8 cellular contexts compared by ENCODE assay signal in the genomic region with DNA sequence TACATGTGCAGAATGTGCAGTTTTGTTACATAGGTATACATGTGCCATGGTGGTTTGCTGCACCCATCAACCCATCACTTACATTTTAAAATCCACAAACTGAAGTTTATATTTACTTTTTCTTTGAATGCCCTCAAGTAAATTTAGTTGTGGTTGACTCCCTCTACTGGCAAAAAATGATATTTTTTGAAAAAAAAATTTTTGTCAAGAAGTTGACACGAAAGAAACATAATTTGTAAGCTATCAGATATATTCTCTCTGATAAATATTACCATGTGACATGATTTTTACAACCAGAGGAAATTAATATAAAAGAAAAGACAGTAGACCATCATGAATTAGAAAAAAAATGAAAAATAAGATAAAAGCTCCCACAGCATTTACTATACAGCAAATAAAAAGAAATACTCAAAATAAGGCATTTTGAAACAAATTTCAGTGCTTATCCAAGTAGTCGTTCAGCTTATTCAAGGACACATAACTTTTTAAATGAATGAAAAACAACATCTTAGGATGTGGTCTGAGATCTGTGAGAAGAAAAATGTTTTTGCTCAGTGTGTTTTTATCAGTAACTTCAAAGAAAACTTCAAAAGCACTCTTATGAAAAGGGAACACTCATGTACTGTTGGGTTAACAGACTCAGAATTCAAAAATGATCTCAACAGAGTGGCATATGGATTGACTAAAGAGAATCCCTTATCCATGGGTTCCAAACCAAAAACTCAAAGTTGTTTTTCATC. TPM values are rescaled to one million over a fixed set of nuclear protein-coding genes. Genes with fewer than 3 reads are reported as not detected.
DNase-seq lines count a peak whose midpoint lies in the region; ATAC-seq, FAIRE-seq and TF ChIP-seq lines count a peak whose summit lies in the region.

No MANE protein-coding gene starts in this region.

- CTCF ChIA-PET in CD4-positive, alpha-beta T cell (lab: Charles Lee) = interaction anchor here (0.7 to 1.4 kb wide), 3 partner anchors 14 to 20 kb away, joined by 3 read pairs; no protein-coding TSS in a partner anchor

- H3K36me3 Mint-ChIP-seq in CD4-positive, alpha-beta T cell (ENCODE audit: low read depth) = no peaks in the 10 kb centered on the region
- H3K36me3 Mint-ChIP-seq in GM23338 (ENCODE audit: low read depth) = no peaks in the 10 kb centered on the region

- H3K4me2 ChIP-seq in GM23338 = no peak overlapping the region

- H3K27me3 Mint-ChIP-seq in CD4-positive, alpha-beta T cell = peaks cover 5% of the 10 kb centered on the region
- H3K27me3 Mint-ChIP-seq in GM23338 (ENCODE audit: insufficient read depth, low read depth, poor library complexity) = no peaks in the 10 kb centered on the region

- H3K9me3 Mint-ChIP-seq in CD4-positive, alpha-beta T cell = no peaks in the 10 kb centered on the region
- peaks cover 8% of the 10 kb centered on the region; the same call in 1 of the 3 replicates for H3K9me3 Mint-ChIP-seq in GM23338

- no peaks in the 10 kb centered on the region for H4K20me1 ChIP-seq in GM23338 (replicated peaks; ENCODE audit: insufficient read depth)

- POLR2A ChIA-PET in CD4-positive, alpha-beta T cell (lab: Charles Lee) = interaction anchor here (0.9 to 2.3 kb wide), 9 partner anchors 9 to 560 kb away, joined by 3 to 11 read pairs (median 3); partner anchors contain the start of gene CAND1

- H3K4me3 ChIP-seq in GM23338 (no peak overlapping the region), RWPE2 (ENCODE audit: severe bottlenecking) (no peak overlapping the region), kidney epithelial cell (ENCODE audit: low read depth, low read length) (no peak overlapping the region), vagina (no peak overlapping the region), psoas muscle (no peak overlapping the region)

- H3K4me1 ChIP-seq in GM23338 (ENCODE audit: insufficient read depth) (no peaks in the 10 kb centered on the region), RWPE2 (ENCODE audit: insufficient read depth, poor library complexity, severe bottlenecking) (no peaks in the 10 kb centered on the region), vagina (no peaks in the 10 kb centered on the region), psoas muscle (no peaks in the 10 kb centered on the region)

- H3K4me3 Mint-ChIP-seq in CD4-positive, alpha-beta T cell = peak overlapping the region; percentile 70
- no peak overlapping the region for H3K4me3 Mint-ChIP-seq in GM23338

- no peak overlapping the region for H3K27ac ChIP-seq in CD4-positive, alpha-beta T cell (ENCODE audit: low read depth, low read length)
- H3K27ac ChIP-seq in GM23338 (ENCODE audit: low read depth) (no peak overlapping the region), RWPE2 (ENCODE audit: poor library complexity, severe bottlenecking) (no peak overlapping the region), vagina (no peak overlapping the region), psoas muscle (no peak overlapping the region)

- H2AFZ ChIP-seq in GM23338 = no peak overlapping the region

- peak overlapping the region; percentile 73 for H3K27ac Mint-ChIP-seq in CD4-positive, alpha-beta T cell
- H3K27ac Mint-ChIP-seq in GM23338 = no peak overlapping the region; the same call in 1 of the 2 replicates

- H3K36me3 ChIP-seq in GM23338 (ENCODE audit: insufficient read depth) = no peaks in the 10 kb centered on the region
- no peaks in the 10 kb centered on the region for H3K36me3 ChIP-seq in RWPE2 (ENCODE audit: low read depth)
- no peaks in the 10 kb centered on the region for H3K36me3 ChIP-seq in kidney epithelial cell (ENCODE audit: control insufficient read depth, insufficient read depth, low read length)
- H3K36me3 ChIP-seq in vagina = no peaks in the 10 kb centered on the region
- H3K36me3 ChIP-seq in psoas muscle (ENCODE audit: insufficient read depth in 1 of 2, low read depth in 1 of 2) = no peaks in the 10 kb centered on the region

- no peak for DNase-seq in CD4-positive, alpha-beta T cell
- DNase-seq in GM23338 (ENCODE audit: low spot score) (peak; percentile 55), RWPE2 (ENCODE audit: low spot score) (no peak), kidney epithelial cell (ENCODE audit: low read depth) (no peak), vagina (ENCODE audit: extremely low spot score in 2 of 2) (no peak), psoas muscle (no peak), GM12892 (ENCODE audit: insufficient read length) (no peak)

- H3K27me3 ChIP-seq in CD4-positive, alpha-beta T cell (ENCODE audit: control insufficient read depth, insufficient read depth, low read length) = no peaks in the 10 kb centered on the region
- H3K27me3 ChIP-seq in GM23338 (ENCODE audit: insufficient read depth) (no peaks in the 10 kb centered on the region), RWPE2 (ENCODE audit: insufficient read depth, poor library complexity, severe bottlenecking) (no peaks in the 10 kb centered on the region), kidney epithelial cell (ENCODE audit: control insufficient read depth, insufficient read depth, low read length) (no peaks in the 10 kb centered on the region), vagina (no peaks in the 10 kb centered on the region), psoas muscle (ENCODE audit: insufficient read depth in 3 of 3, low read length in 2 of 3) (no peaks in the 10 kb centered on the region)

- H3F3A ChIP-seq in GM23338 (replicated peaks; ENCODE audit: low read depth) = no peaks in the 10 kb centered on the region

- peak; percentile 80 for TF ChIP-seq CTCF in CD4-positive, alpha-beta T cell (IDR thresholded peaks at IDR 0.05)
- TF ChIP-seq CTCF in GM23338 (conservative IDR thresholded peaks at IDR 0.05; ENCODE audit: low read depth in 2 of 2) (peak in 1 of 2 experiments; percentile 65; a peak in 3 of 4 replicates), RWPE2 (IDR thresholded peaks at IDR 0.05; ENCODE audit: poor library complexity, severe bottlenecking) (peak; percentile 71), kidney epithelial cell (IDR thresholded peaks at IDR 0.05; ENCODE audit: insufficient read depth, low read length, poor library complexity, severe bottlenecking) (peak; percentile 25), vagina (IDR thresholded peaks at IDR 0.05) (peak in 1 of 3 experiments; percentile 15), psoas muscle (IDR thresholded peaks at IDR 0.05) (no peak)

- H3K4me1 Mint-ChIP-seq in CD4-positive, alpha-beta T cell (ENCODE audit: low read depth) = peaks cover 48% of the 10 kb centered on the region
- no peaks in the 10 kb centered on the region; the same call in 2 of the 3 replicates for H3K4me1 Mint-ChIP-seq in GM23338

- 14 to 16% (median 15%) methylated on average over 2 of the region's 2 CpGs for WGBS in psoas muscle, 3 donors

- no peaks in the 10 kb centered on the region for H3K79me2 ChIP-seq in GM23338 (replicated peaks; ENCODE audit: insufficient read depth)

- no peaks in the 10 kb centered on the region for H3K9me2 ChIP-seq in GM23338 (ENCODE audit: insufficient read depth)

- intact Hi-C loops in CD4-positive, alpha-beta T cell (cut with DNase I, micrococcal nuclease) = loop anchor here in 1 of 2 experiments (2.0 to 5.0 kb wide), 3 partner anchors 68 to 562 kb away; no protein-coding TSS in a partner anchor
- intact Hi-C loops in vagina (cut with DNase I) (no loop called here), psoas muscle (cut with DNase I) (no loop called here)

- ATAC-seq in CD4-positive, alpha-beta T cell (ENCODE audit: poor library complexity) = peak; percentile 85
- ATAC-seq in GM23338 = no peak
- no peak for ATAC-seq in RWPE2 (ENCODE audit: low read depth)
- ATAC-seq in psoas muscle = no peak
- no peak for ATAC-seq in HG03521 (IDR thresholded peaks at IDR 0.05; ENCODE audit: unreplicated experiment)

- no peaks in the 10 kb centered on the region for H3K9me3 ChIP-seq in CD4-positive, alpha-beta T cell (ENCODE audit: control insufficient read depth, low read length)
- H3K9me3 ChIP-seq in RWPE2 (ENCODE audit: severe bottlenecking) (no peaks in the 10 kb centered on the region), vagina (no peaks in the 10 kb centered on the region), psoas muscle (no peaks in the 10 kb centered on the region)

- TF ChIP-seq POLR2A in vagina (IDR thresholded peaks at IDR 0.05) = no peak
- TF ChIP-seq POLR2A in GM12892 (IDR thresholded peaks at IDR 0.05; ENCODE audit: low read depth, low read length) = no peak

- no peak for FAIRE-seq in GM12892 (lab: Jason Lieb, UNC)

RNA-seq across cellular contexts. Expression of gene GRIP1, which starts 30.0 kb away (rescaled TPM):
- 1 to 10 TPM; 5.4 TPM for total RNA-seq in CD4-positive, alpha-beta T cell
- 12.7 and 13.7 TPM in 2 replicates for total RNA-seq in GM23338 (2014; rRNA removed; shearing (Covaris generic))
- polyA plus RNA-seq in GM23338 (2016; fragmentation: Nextera tagmentation; extraction: Ambion mirVana) (4.5 and 5.1 TPM in 2 replicates), psoas muscle (under 1 TPM; 0.05 to 0.53 (median 0.45) TPM)
- total RNA-seq in kidney epithelial cell (4.2 and 7.1 TPM in 2 replicates), vagina (4.2 TPM), psoas muscle (1 to 10 TPM; 1.6 to 4.1 (median 2.7) TPM)
- 0.13 TPM for polyA plus RNA-seq in GM12892 (2012; ENCODE audit: missing spikeins)
